In genomic region chr20:18739785-18740184, GRCh38 we compare ENCODE assay signal across 9 cellular contexts.
DNase-seq lines count a peak whose midpoint lies in the region; ATAC-seq and TF ChIP-seq lines count a peak whose summit lies in the region.
"Had no signal": no experiment of that assay in that cellular context is flagged by ENCODE, and none has a peak within 500 bp of the region (broad histone marks: within the 10 kb centered on the region; RNA-seq: fewer than 3 reads in every experiment).

No MANE protein-coding gene starts in this region.

- DNase-seq in EH (ENCODE audit: low read depth) = peak; percentile 94
- peak; percentile 65 for DNase-seq in SK-N-DZ (ENCODE audit: low spot score)
- peak; percentile 43 for DNase-seq in globus pallidus (ENCODE audit: low spot score)
- no peak for DNase-seq in omental fat pad (ENCODE audit: low spot score)
- DNase-seq in GDM1 (lab: John Stamatoyannopoulos, UW) = no peak
- DNase-seq in central memory CD4-positive, alpha-beta T cell = no peak
- DNase-seq: NCI-H446 treated with DMSO at 0.1 percent for 48 hours had no signal

- ATAC-seq in omental fat pad (ENCODE audit: low FRiP score) = peak; percentile 72
- ATAC-seq in GM19035 (IDR thresholded peaks at IDR 0.05; ENCODE audit: unreplicated experiment) = no peak
- no peak for ATAC-seq in GM21528 (IDR thresholded peaks at IDR 0.05; ENCODE audit: low FRiP score, unreplicated experiment)

- no peak for TF ChIP-seq CTCF in omental fat pad (IDR thresholded peaks at IDR 0.05)

Comparison
In these comparisons a context has a peak if more than half of its experiments do, and no peak if none do; other contexts are left out.
1. DNase-seq: peak in EH (single experiment), SK-N-DZ (single experiment) and globus pallidus (single experiment); none in omental fat pad (single experiment), GDM1 (single experiment) and central memory CD4-positive, alpha-beta T cell (single experiment).